Comparison of ENCODE assay signal across 38 cellular contexts in the genomic region with DNA sequence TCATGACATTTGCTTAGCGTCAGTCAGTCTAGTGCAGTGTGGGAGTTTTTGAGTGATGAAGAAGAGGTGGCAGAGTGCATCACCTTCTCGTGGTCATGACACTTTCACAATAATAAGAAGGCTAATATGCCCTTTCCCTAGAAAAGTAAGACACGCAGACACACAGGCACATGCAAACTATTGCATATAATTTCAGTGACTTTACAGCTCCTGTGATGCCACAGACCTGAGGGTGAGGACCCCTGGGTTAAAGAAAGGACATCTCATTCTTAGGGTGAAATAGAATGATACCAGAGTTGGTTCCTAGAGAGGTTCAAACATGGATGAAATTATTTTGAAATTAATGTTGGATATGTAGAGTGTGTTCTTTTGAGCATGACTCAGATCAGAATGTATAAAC.
"Had no signal": no experiment of that assay in that cellular context is flagged by ENCODE, and none has a peak within 500 bp of the region (broad histone marks: within the 10 kb centered on the region; RNA-seq: fewer than 3 reads in every experiment).

No MANE protein-coding gene starts in this region.

- H3K9me3 Mint-ChIP-seq: activated naive CD4-positive, alpha-beta T cell treated with anti-CD3 and anti-CD28 coated beads for 36 hours; activated naive CD4-positive, alpha-beta T cell treated with anti-CD3 and anti-CD28 coated beads, Interleukin-2, amount 10 ng/mL, durations not matched to agents 7 days and 5 days; activated naive CD4-positive, alpha-beta T cell treated with anti-CD3 and anti-CD28 coated beads, Interleukin-2, amount 50 U/mL, for 24 hours; activated naive CD4-positive, alpha-beta T cell treated with anti-CD3 and anti-CD28 coated beads, Interleukin-2, amount 50 U/mL, for 72 hours; activated naive CD8-positive, alpha-beta T cell treated with anti-CD3 and anti-CD28 coated beads for 36 hours; activated naive CD8-positive, alpha-beta T cell treated with anti-CD3 and anti-CD28 coated beads, Interleukin-2, amount 10 ng/mL, durations not matched to agents 7 days and 5 days; activated T-cell treated with anti-CD3 and anti-CD28 coated beads, Interleukin-2, amount 50 U/mL, for 24 hours; activated T-cell treated with anti-CD3 and anti-CD28 coated beads, Interleukin-2, amount 50 U/mL, for 4 hours; activated T-cell treated with anti-CD3 and anti-CD28 coated beads, Interleukin-2, amount 50 U/mL, for 72 hours; activated T-helper 1 cell treated with anti-CD3 and anti-CD28 coated beads, Interleukin-12 subunit alpha, Interleukin-12 subunit beta, Interleukin-2, Interleukin-4 antibody, amounts not matched to agents 30 ng/mL and 10 ng/mL and 1 ng/mL, durations not matched to agents 14 hours and 24 hours and 36 hours; activated T-helper 17 cell treated with anti-CD3 and anti-CD28 coated beads, Interleukin-2, amount 50 U/mL, for 72 hours; activated T-helper 2 cell treated with anti-CD3 and anti-CD28 coated beads, Interferon-gamma antibody, Interleukin-2, Interleukin-4, amounts not matched to agents 10 μg/mL and 5 μg/mL and 100 μg/mL, durations not matched to agents 14 hours and 24 hours and 36 hours had no signal

- H3K4me1 ChIP-seq: adrenal gland, ascending aorta, body of pancreas, breast epithelium had no signal

- H3K27ac ChIP-seq: adrenal gland, ascending aorta, body of pancreas, brain microvascular endothelial cell, breast epithelium, cardiac muscle cell had no signal

- DNase-seq: activated effector memory CD4-positive, alpha-beta T cell treated with anti-CD3 and anti-CD28 coated beads, Interleukin-2, amount 50 U/mL, for 16 hours; activated effector memory CD4-positive, alpha-beta T cell treated with Interleukin-2 at 50 U/mL for 16 hours; activated gamma-delta T cell; activated gamma-delta T cell treated with Interleukin-2 at 50 U/mL for 16 hours; activated naive CD4-positive, alpha-beta T cell; activated naive CD4-positive, alpha-beta T cell treated with anti-CD3 and anti-CD28 coated beads for 36 hours; activated naive CD4-positive, alpha-beta T cell treated with anti-CD3 and anti-CD28 coated beads, Interleukin-2, amount 10 ng/mL, durations not matched to agents 7 days and 5 days; activated naive CD4-positive, alpha-beta T cell treated with anti-CD3 and anti-CD28 coated beads, Interleukin-2, amount 50 U/mL, for 16 hours; activated naive CD4-positive, alpha-beta T cell treated with Interleukin-2 at 50 U/mL for 16 hours; activated naive CD8-positive, alpha-beta T cell treated with anti-CD3 and anti-CD28 coated beads for 36 hours; activated naive CD8-positive, alpha-beta T cell treated with anti-CD3 and anti-CD28 coated beads, Interleukin-2, amount 10 ng/mL, durations not matched to agents 7 days and 5 days; activated T-cell treated with anti-CD3 and anti-CD28 coated beads, Interleukin-2, amount 50 U/mL, for 1 hour; activated T-cell treated with anti-CD3 and anti-CD28 coated beads, Interleukin-2, amount 50 U/mL, for 24 hours; activated T-cell treated with anti-CD3 and anti-CD28 coated beads, Interleukin-2, amount 50 U/mL, for 4 hours; activated T-cell treated with anti-CD3 and anti-CD28 coated beads, Interleukin-2, amount 50 U/mL, for 48 hours; activated T-cell treated with anti-CD3 and anti-CD28 coated beads, Interleukin-2, amount 50 U/mL, for 72 hours; adrenal gland; amniotic stem cell; amygdala; anterior cingulate cortex; aorta; body of pancreas; brain microvascular endothelial cell; central memory CD4-positive, alpha-beta T cell; cerebellar nuclear complex had no signal

- H3K9me3 ChIP-seq: adrenal gland, ascending aorta, body of pancreas, breast epithelium had no signal

- ATAC-seq: activated naive CD4-positive, alpha-beta T cell treated with anti-CD3 and anti-CD28 coated beads, Interleukin-2, amount 50 U/mL, for 72 hours; activated T-cell treated with anti-CD3 and anti-CD28 coated beads, Interleukin-2, amount 50 U/mL, for 4 hours; activated T-cell treated with anti-CD3 and anti-CD28 coated beads, Interleukin-2, amount 50 U/mL, for 72 hours; activated T-helper 17 cell treated with anti-CD3 and anti-CD28 coated beads, Interleukin-2, amount 50 U/mL, for 72 hours; body of pancreas had no signal

- H3K4me1 Mint-ChIP-seq: activated naive CD4-positive, alpha-beta T cell treated with anti-CD3 and anti-CD28 coated beads, Interleukin-2, amount 10 ng/mL, durations not matched to agents 7 days and 5 days; activated naive CD4-positive, alpha-beta T cell treated with anti-CD3 and anti-CD28 coated beads, Interleukin-2, amount 50 U/mL, for 24 hours; activated naive CD8-positive, alpha-beta T cell treated with anti-CD3 and anti-CD28 coated beads for 36 hours; activated naive CD8-positive, alpha-beta T cell treated with anti-CD3 and anti-CD28 coated beads, Interleukin-2, amount 10 ng/mL, durations not matched to agents 7 days and 5 days; activated T-helper 17 cell treated with anti-CD3 and anti-CD28 coated beads, Interleukin-2, amount 50 U/mL, for 72 hours; brain; central memory CD8-positive, alpha-beta T cell had no signal

- H3K27ac Mint-ChIP-seq: activated naive CD4-positive, alpha-beta T cell treated with anti-CD3 and anti-CD28 coated beads for 36 hours; activated naive CD4-positive, alpha-beta T cell treated with anti-CD3 and anti-CD28 coated beads, Interleukin-2, amount 10 ng/mL, durations not matched to agents 7 days and 5 days; activated naive CD4-positive, alpha-beta T cell treated with anti-CD3 and anti-CD28 coated beads, Interleukin-2, amount 50 U/mL, for 24 hours; activated naive CD4-positive, alpha-beta T cell treated with anti-CD3 and anti-CD28 coated beads, Interleukin-2, amount 50 U/mL, for 72 hours; activated naive CD8-positive, alpha-beta T cell; activated naive CD8-positive, alpha-beta T cell treated with anti-CD3 and anti-CD28 coated beads for 36 hours; activated naive CD8-positive, alpha-beta T cell treated with anti-CD3 and anti-CD28 coated beads, Interleukin-2, amount 10 ng/mL, durations not matched to agents 7 days and 5 days; activated T-cell treated with anti-CD3 and anti-CD28 coated beads, Interleukin-2, amount 50 U/mL, for 24 hours; activated T-cell treated with anti-CD3 and anti-CD28 coated beads, Interleukin-2, amount 50 U/mL, for 72 hours; activated T-helper 1 cell treated with anti-CD3 and anti-CD28 coated beads, Interleukin-12 subunit alpha, Interleukin-12 subunit beta, Interleukin-2, Interleukin-4 antibody, amounts not matched to agents 30 ng/mL and 10 ng/mL and 1 ng/mL, durations not matched to agents 14 hours and 24 hours and 36 hours; activated T-helper 17 cell treated with anti-CD3 and anti-CD28 coated beads, Interleukin-2, amount 50 U/mL, for 72 hours; activated T-helper 2 cell treated with anti-CD3 and anti-CD28 coated beads, Interferon-gamma antibody, Interleukin-2, Interleukin-4, amounts not matched to agents 10 μg/mL and 5 μg/mL and 100 μg/mL, durations not matched to agents 14 hours and 24 hours and 36 hours; brain had no signal

- FAIRE-seq: astrocyte, bronchial epithelial cell had no signal

- H3K36me3 ChIP-seq: adrenal gland, ascending aorta, brain microvascular endothelial cell, breast epithelium, cardiac muscle cell had no signal

- H3K27me3 Mint-ChIP-seq: activated naive CD4-positive, alpha-beta T cell treated with anti-CD3 and anti-CD28 coated beads, Interleukin-2, amount 10 ng/mL, durations not matched to agents 7 days and 5 days; activated naive CD4-positive, alpha-beta T cell treated with anti-CD3 and anti-CD28 coated beads, Interleukin-2, amount 50 U/mL, for 24 hours; activated naive CD8-positive, alpha-beta T cell; activated naive CD8-positive, alpha-beta T cell treated with anti-CD3 and anti-CD28 coated beads for 36 hours; activated naive CD8-positive, alpha-beta T cell treated with anti-CD3 and anti-CD28 coated beads, Interleukin-2, amount 10 ng/mL, durations not matched to agents 7 days and 5 days; activated T-cell treated with anti-CD3 and anti-CD28 coated beads, Interleukin-2, amount 50 U/mL, for 24 hours; activated T-helper 17 cell treated with anti-CD3 and anti-CD28 coated beads, Interleukin-2, amount 50 U/mL, for 72 hours; central memory CD8-positive, alpha-beta T cell had no signal

- H3K36me3 Mint-ChIP-seq: activated naive CD4-positive, alpha-beta T cell treated with anti-CD3 and anti-CD28 coated beads, Interleukin-2, amount 10 ng/mL, durations not matched to agents 7 days and 5 days; activated naive CD4-positive, alpha-beta T cell treated with anti-CD3 and anti-CD28 coated beads, Interleukin-2, amount 50 U/mL, for 24 hours; activated naive CD4-positive, alpha-beta T cell treated with anti-CD3 and anti-CD28 coated beads, Interleukin-2, amount 50 U/mL, for 72 hours; activated naive CD8-positive, alpha-beta T cell; activated naive CD8-positive, alpha-beta T cell treated with anti-CD3 and anti-CD28 coated beads for 36 hours; activated naive CD8-positive, alpha-beta T cell treated with anti-CD3 and anti-CD28 coated beads, Interleukin-2, amount 10 ng/mL, durations not matched to agents 7 days and 5 days; brain had no signal

- H3K4me3 ChIP-seq: adrenal gland, ascending aorta, body of pancreas, breast epithelium, cardiac muscle cell had no signal

- H3K4me3 Mint-ChIP-seq: activated naive CD4-positive, alpha-beta T cell treated with anti-CD3 and anti-CD28 coated beads for 36 hours; activated naive CD4-positive, alpha-beta T cell treated with anti-CD3 and anti-CD28 coated beads, Interleukin-2, amount 10 ng/mL, durations not matched to agents 7 days and 5 days; activated naive CD4-positive, alpha-beta T cell treated with anti-CD3 and anti-CD28 coated beads, Interleukin-2, amount 50 U/mL, for 24 hours; activated naive CD8-positive, alpha-beta T cell; activated naive CD8-positive, alpha-beta T cell treated with anti-CD3 and anti-CD28 coated beads for 36 hours; activated naive CD8-positive, alpha-beta T cell treated with anti-CD3 and anti-CD28 coated beads, Interleukin-2, amount 10 ng/mL, durations not matched to agents 7 days and 5 days; activated T-cell treated with anti-CD3 and anti-CD28 coated beads, Interleukin-2, amount 50 U/mL, for 24 hours; activated T-cell treated with anti-CD3 and anti-CD28 coated beads, Interleukin-2, amount 50 U/mL, for 4 hours; activated T-cell treated with anti-CD3 and anti-CD28 coated beads, Interleukin-2, amount 50 U/mL, for 72 hours; activated T-helper 1 cell treated with anti-CD3 and anti-CD28 coated beads, Interleukin-12 subunit alpha, Interleukin-12 subunit beta, Interleukin-2, Interleukin-4 antibody, amounts not matched to agents 30 ng/mL and 10 ng/mL and 1 ng/mL, durations not matched to agents 14 hours and 24 hours and 36 hours; activated T-helper 17 cell treated with anti-CD3 and anti-CD28 coated beads, Interleukin-2, amount 50 U/mL, for 72 hours; brain; central memory CD8-positive, alpha-beta T cell had no signal

- H3K27me3 ChIP-seq: adrenal gland, ascending aorta, body of pancreas, brain microvascular endothelial cell, breast epithelium, cardiac muscle cell had no signal
